ENCODE assay signal across 15 cellular contexts in the genomic region with DNA sequence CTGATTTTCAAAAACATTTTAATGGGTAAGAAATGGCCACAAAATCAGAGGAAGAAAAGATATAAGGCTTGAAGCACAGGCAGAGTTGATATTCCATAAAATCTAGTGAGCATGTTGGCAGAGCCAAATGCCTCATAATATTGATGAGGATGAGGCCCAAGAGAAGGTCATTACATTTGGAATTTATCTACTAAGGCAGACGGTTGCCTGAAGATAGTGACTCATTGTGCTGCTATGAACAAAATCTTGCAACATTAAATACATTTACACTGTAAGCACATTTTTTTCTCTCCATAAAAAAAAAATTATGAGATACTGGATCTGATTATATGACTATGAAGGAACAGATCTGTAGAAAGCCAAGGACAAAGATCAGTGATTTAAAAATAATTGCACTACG.
DNase-seq lines count a peak whose midpoint lies in the region; TF ChIP-seq lines count a peak whose summit lies in the region.
"Had no signal": no experiment of that assay in that cellular context is flagged by ENCODE, and none has a peak within 500 bp of the region (broad histone marks: within the 10 kb centered on the region; RNA-seq: fewer than 3 reads in every experiment).

No MANE protein-coding gene starts in this region.

- no peaks in the 10 kb centered on the region for H3K27me3 Mint-ChIP-seq in osteocyte (ENCODE audit: unreplicated experiment)
- H3K27me3 Mint-ChIP-seq: activated naive CD8-positive, alpha-beta T cell treated with anti-CD3 and anti-CD28 coated beads, Interleukin-2, amount 50 U/mL, for 24 hours; natural killer cell treated with Interleukin-12 subunit alpha and Interleukin-12 subunit beta and Interleukin-15 and Interleukin-18, amount 100 ng/mL, for 72 hours; stimulated activated naive CD8-positive, alpha-beta T cell treated with anti-CD3 and anti-CD28 coated beads, Interleukin-15, amount 100 ng/mL, for 72 hours had no signal

- H3K9me3 ChIP-seq in SK-N-MC (ENCODE audit: low read depth, low read length) (peaks cover 7% of the 10 kb centered on the region; the same call in 1 of the 2 replicates), colonic mucosa (no peaks in the 10 kb centered on the region)

- no peak overlapping the region for H3K4me3 Mint-ChIP-seq in osteocyte (ENCODE audit: unreplicated experiment)
- H3K4me3 Mint-ChIP-seq: activated naive CD8-positive, alpha-beta T cell treated with anti-CD3 and anti-CD28 coated beads, Interleukin-2, amount 50 U/mL, for 24 hours; CD14-positive monocyte; natural killer cell treated with Interleukin-12 subunit alpha and Interleukin-12 subunit beta and Interleukin-15 and Interleukin-18, amount 100 ng/mL, for 72 hours; stimulated activated naive CD8-positive, alpha-beta T cell treated with anti-CD3 and anti-CD28 coated beads, Interleukin-15, amount 100 ng/mL, for 72 hours had no signal

- H3K4me3 ChIP-seq in SK-N-MC = peak overlapping the region; percentile 62
- H3K4me3 ChIP-seq in fibroblast of mammary gland (ENCODE audit: control insufficient read depth, low read depth, low read length) = no peak overlapping the region
- no peak overlapping the region for H3K4me3 ChIP-seq in colonic mucosa

- TF ChIP-seq POLR2A in erythroblast (IDR thresholded peaks at IDR 0.05; ENCODE audit: low read length) = no peak

- no peaks in the 10 kb centered on the region for H3K27me3 ChIP-seq in colonic mucosa

- DNase-seq in GM04503 (ENCODE audit: low read depth) (peak; percentile 1), SK-N-MC (ENCODE audit: low read depth, low spot score) (no peak), fibroblast of mammary gland (ENCODE audit: low read depth) (peak; percentile 44), osteocyte (ENCODE audit: extremely low spot score, unreplicated experiment) (no peak), erythroblast (lab: John Stamatoyannopoulos, UW) (no peak), NCI-H1930 (lab: John Stamatoyannopoulos, UW) (no peak), colonic mucosa (no peak), mesenteric fat pad (ENCODE audit: low spot score) (no peak)
- DNase-seq: activated CD8-positive, alpha-beta memory T cell treated with anti-CD3 and anti-CD28 coated beads, Interleukin-2, amount 50 U/mL, for 4 hours; activated naive CD8-positive, alpha-beta T cell treated with anti-CD3 and anti-CD28 coated beads, Interleukin-2, amount 50 U/mL, for 24 hours; head of caudate nucleus; MM.1S; stimulated activated naive CD8-positive, alpha-beta T cell treated with anti-CD3 and anti-CD28 coated beads, Interleukin-15, amount 100 ng/mL, for 72 hours had no signal

- H3K36me3 Mint-ChIP-seq in osteocyte (ENCODE audit: unreplicated experiment) = no peaks in the 10 kb centered on the region
- H3K36me3 Mint-ChIP-seq: CD14-positive monocyte; natural killer cell treated with Interleukin-12 subunit alpha and Interleukin-12 subunit beta and Interleukin-15 and Interleukin-18, amount 100 ng/mL, for 72 hours had no signal

- H3K4me1 Mint-ChIP-seq in osteocyte (ENCODE audit: unreplicated experiment) = peaks cover 45% of the 10 kb centered on the region
- H3K4me1 Mint-ChIP-seq: activated naive CD8-positive, alpha-beta T cell treated with anti-CD3 and anti-CD28 coated beads, Interleukin-2, amount 50 U/mL, for 24 hours; CD14-positive monocyte; stimulated activated naive CD8-positive, alpha-beta T cell treated with anti-CD3 and anti-CD28 coated beads, Interleukin-15, amount 100 ng/mL, for 72 hours had no signal

- H3K27ac ChIP-seq in SK-N-MC (peak overlapping the region; percentile 97), colonic mucosa (no peak overlapping the region)

- no peaks in the 10 kb centered on the region for H3K4me1 ChIP-seq in colonic mucosa

- peak overlapping the region; percentile 45 for H3K27ac Mint-ChIP-seq in osteocyte (ENCODE audit: unreplicated experiment)
- H3K27ac Mint-ChIP-seq: activated naive CD8-positive, alpha-beta T cell treated with anti-CD3 and anti-CD28 coated beads, Interleukin-2, amount 50 U/mL, for 24 hours; CD14-positive monocyte; natural killer cell treated with Interleukin-12 subunit alpha and Interleukin-12 subunit beta and Interleukin-15 and Interleukin-18, amount 100 ng/mL, for 72 hours had no signal

- H3K36me3 ChIP-seq in SK-N-MC (ENCODE audit: insufficient read depth, low read length) (peaks cover 11% of the 10 kb centered on the region), colonic mucosa (no peaks in the 10 kb centered on the region)

- intact Hi-C loops in colonic mucosa (cut with DNase I) = no loop called here

- TF ChIP-seq CTCF in fibroblast of mammary gland (conservative IDR thresholded peaks at IDR 0.05; ENCODE audit: control insufficient read depth, insufficient read depth, low read depth, low read length) (no peak), osteocyte (IDR thresholded peaks at IDR 0.05) (no peak), colonic mucosa (IDR thresholded peaks at IDR 0.05) (no peak)

- H3K9ac ChIP-seq in SK-N-MC (ENCODE audit: insufficient read length) (peak overlapping the region; percentile 64), colonic mucosa (ENCODE audit: low read depth in 2 of 2, low read length in 2 of 2) (no peak overlapping the region)

- peaks cover 4% of the 10 kb centered on the region for H3K9me3 Mint-ChIP-seq in osteocyte (ENCODE audit: unreplicated experiment)
- H3K9me3 Mint-ChIP-seq: activated naive CD8-positive, alpha-beta T cell treated with anti-CD3 and anti-CD28 coated beads, Interleukin-2, amount 50 U/mL, for 24 hours had no signal

Comparison
In these comparisons a context has a peak if more than half of its experiments do, and no peak if none do; other contexts are left out.
1. DNase-seq: peak in GM04503 (single experiment) and fibroblast of mammary gland (single experiment); none in SK-N-MC (single experiment), osteocyte (single experiment), erythroblast (0 of 2), NCI-H1930 (0 of 2), colonic mucosa (single experiment) and mesenteric fat pad (single experiment).